Comparison of ENCODE assay signal across 11 cellular contexts in the genomic region with DNA sequence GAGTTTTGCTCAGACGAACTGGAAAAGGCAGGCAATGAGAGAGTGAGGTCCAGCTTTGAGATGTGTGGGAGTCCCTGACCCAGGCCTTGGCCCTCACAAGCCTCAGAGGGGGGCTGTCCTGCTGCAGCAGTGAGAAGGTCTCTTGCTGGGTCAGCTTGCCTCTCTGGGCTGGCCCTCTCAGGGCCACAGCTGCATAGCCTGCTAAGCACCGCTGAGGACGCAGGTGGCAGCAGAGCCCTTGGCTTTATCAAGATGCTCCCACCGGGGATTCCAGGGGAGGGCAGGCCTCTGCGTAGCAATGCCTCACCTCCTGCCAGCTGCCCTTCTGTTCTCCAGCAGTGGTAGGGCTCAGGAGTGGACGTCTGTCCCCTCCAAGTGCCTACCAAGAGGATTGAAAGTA.
A peak's percentile ranks its signal among the peaks of the same experiment; 100 is the strongest.
DNase-seq lines count a peak whose midpoint lies in the region; ATAC-seq lines count a peak whose summit lies in the region.
"Had no signal": no experiment of that assay in that cellular context is flagged by ENCODE, and none has a peak within 500 bp of the region (broad histone marks: within the 10 kb centered on the region; RNA-seq: fewer than 3 reads in every experiment).

No MANE protein-coding gene starts in this region.

- no peak overlapping the region for H3K4me3 ChIP-seq in mesendoderm (ENCODE audit: low read length)
- no peak overlapping the region for H3K4me3 ChIP-seq in mesenchymal stem cell (ENCODE audit: insufficient read depth in 1 of 2, low read depth in 1 of 2, low read length in 2 of 2)

- H2BK120ac ChIP-seq in mesendoderm (ENCODE audit: low read depth, low read length): no peak overlapping the region
- no peak overlapping the region for H2BK120ac ChIP-seq in mesenchymal stem cell (ENCODE audit: low read depth, low read length)

- DNase-seq in Ammon's horn (ENCODE audit: low spot score) (peak; percentile 84), NCI-H1694 (lab: John Stamatoyannopoulos, UW) (peak; percentile 23), cerebellum (ENCODE audit: low spot score) (peak; percentile 82), mesendoderm (peak; percentile 86), mesenchymal stem cell (no peak), DMS79 treated with DMSO at 0.1 percent for 48 hours (lab: John Stamatoyannopoulos, UW) (no peak)
- no peak for DNase-seq in activated naive CD4-positive, alpha-beta T cell (lab: John Stamatoyannopoulos, UW)
- DNase-seq: activated CD8-positive, alpha-beta memory T cell treated with anti-CD3 and anti-CD28 coated beads, Interleukin-2, amount 50 U/mL, for 4 hours; RPMI8226 had no signal

- no peaks in the 10 kb centered on the region for H3K9me3 ChIP-seq in mesenchymal stem cell (ENCODE audit: control insufficient read depth, low read length)

- H3K56ac ChIP-seq in mesendoderm (ENCODE audit: low read length): no peak overlapping the region

- H2BK15ac ChIP-seq in mesendoderm (replicated peaks; ENCODE audit: low read depth) (no peak overlapping the region), mesenchymal stem cell (ENCODE audit: low read depth, poor library complexity, severe bottlenecking) (no peak overlapping the region)

- H3K4ac ChIP-seq in mesendoderm (ENCODE audit: low read depth, low read length): no peak overlapping the region
- H3K4ac ChIP-seq in mesenchymal stem cell (ENCODE audit: low read depth in 1 of 2, low read length in 2 of 2): no peak overlapping the region

- H3K4me2 ChIP-seq in mesendoderm (ENCODE audit: low read length): no peak overlapping the region
- H3K4me2 ChIP-seq in mesenchymal stem cell (ENCODE audit: low read length, poor library complexity, severe bottlenecking): no peak overlapping the region

- no peak overlapping the region for H4K91ac ChIP-seq in mesenchymal stem cell (ENCODE audit: low read length)

- no peak overlapping the region for H3K27ac ChIP-seq in mesendoderm (ENCODE audit: low read depth, low read length)
- H3K27ac ChIP-seq in mesenchymal stem cell (ENCODE audit: low read length, poor library complexity, severe bottlenecking): no peak overlapping the region
- H3K27ac ChIP-seq: C4-2B had no signal

- H3K18ac ChIP-seq in mesendoderm (ENCODE audit: low read length): no peak overlapping the region
- H3K18ac ChIP-seq in mesenchymal stem cell (ENCODE audit: low read depth in 1 of 2, low read length in 2 of 2): no peak overlapping the region

- no peak overlapping the region for H4K8ac ChIP-seq in mesendoderm (ENCODE audit: low read depth, low read length)
- no peak overlapping the region for H4K8ac ChIP-seq in mesenchymal stem cell (ENCODE audit: low read length)

- H2BK5ac ChIP-seq in mesendoderm (ENCODE audit: low read length) (no peak overlapping the region), mesenchymal stem cell (ENCODE audit: low read depth, low read length, poor library complexity, severe bottlenecking) (no peak overlapping the region)

- no peaks in the 10 kb centered on the region for H3K79me1 ChIP-seq in mesendoderm (ENCODE audit: low read length)
- no peaks in the 10 kb centered on the region for H3K79me1 ChIP-seq in mesenchymal stem cell (replicated peaks; ENCODE audit: low read length, poor library complexity, severe bottlenecking)

- no peak overlapping the region for H3K14ac ChIP-seq in mesenchymal stem cell (ENCODE audit: low read length in 2 of 2)

- no peaks in the 10 kb centered on the region for H3K79me2 ChIP-seq in mesendoderm (ENCODE audit: control insufficient read depth, insufficient read depth, low read length)

- H3K23ac ChIP-seq in mesendoderm (ENCODE audit: low read length) (no peak overlapping the region), mesenchymal stem cell (ENCODE audit: low read length in 2 of 2) (no peak overlapping the region)

- no peak for ATAC-seq in GM18861 (IDR thresholded peaks at IDR 0.05; ENCODE audit: unreplicated experiment)

- WGBS in mesendoderm (ENCODE audit: extremely low coverage, insufficient coverage, low lambda C conversion rate): no CpG with 5 or more reads among the region's 6 CpGs
- 27% methylated on average over 6 of the region's 6 CpGs for WGBS in mesenchymal stem cell

- H2AFZ ChIP-seq in mesenchymal stem cell (ENCODE audit: low read depth, low read length): no peak overlapping the region

- H3K9ac ChIP-seq in mesendoderm (ENCODE audit: low read length): no peak overlapping the region
- no peak overlapping the region for H3K9ac ChIP-seq in mesenchymal stem cell (ENCODE audit: low read length)

- H3K27me3 ChIP-seq in mesendoderm (ENCODE audit: insufficient read depth, low read length, poor library complexity): no peaks in the 10 kb centered on the region
- peaks cover 0 to 25% of the 10 kb centered on the region in 2 experiments for H3K27me3 ChIP-seq in mesenchymal stem cell (ENCODE audit: control insufficient read depth in 1 of 2, insufficient read depth in 1 of 2, low read length in 2 of 2)

- H4K5ac ChIP-seq in mesendoderm (ENCODE audit: low read length): no peak overlapping the region

- H2AK5ac ChIP-seq in mesendoderm (ENCODE audit: low read length) (no peak overlapping the region), mesenchymal stem cell (ENCODE audit: low read length, severe bottlenecking) (no peak overlapping the region)

- H3K36me3 ChIP-seq in mesendoderm (ENCODE audit: control insufficient read depth, insufficient read depth, low read length) (no peaks in the 10 kb centered on the region), mesenchymal stem cell (ENCODE audit: control insufficient read depth in 1 of 2, insufficient read depth in 2 of 2, low read depth in 1 of 2, low read length in 2 of 2) (no peaks in the 10 kb centered on the region)

- H2BK12ac ChIP-seq in mesenchymal stem cell (ENCODE audit: low read length in 2 of 2): no peak overlapping the region

- H3K4me1 ChIP-seq in mesendoderm (ENCODE audit: control insufficient read depth, low read depth, low read length) (no peaks in the 10 kb centered on the region), mesenchymal stem cell (ENCODE audit: control insufficient read depth, insufficient read depth, low read depth, low read length) (peaks cover 2% of the 10 kb centered on the region)

Comparison
In these comparisons a context has a peak if more than half of its experiments do, and no peak if none do; other contexts are left out.
1. DNase-seq: peak in Ammon's horn (single experiment), NCI-H1694 (single experiment), cerebellum (single experiment) and mesendoderm (single experiment); none in mesenchymal stem cell (single experiment), DMS79 treated with DMSO at 0.1 percent for 48 hours (single experiment) and activated naive CD4-positive, alpha-beta T cell (0 of 4).